9 cellular contexts compared by ENCODE assay signal in genomic region chr1:93178418-93178817, GRCh38. TPM values are rescaled to one million over a fixed set of nuclear protein-coding genes. Genes with fewer than 3 reads are reported as not detected.
DNase-seq lines count a peak whose midpoint lies in the region; ATAC-seq and TF ChIP-seq lines count a peak whose summit lies in the region.
"Had no signal": no experiment of that assay in that cellular context is flagged by ENCODE, and none has a peak within 500 bp of the region (broad histone marks: within the 10 kb centered on the region; RNA-seq: fewer than 3 reads in every experiment).

No MANE protein-coding gene starts in this region.

- H3F3A ChIP-seq in neural cell (ENCODE audit: insufficient read depth, low read length, poor library complexity, severe bottlenecking): no peaks in the 10 kb centered on the region

- peaks cover 36% of the 10 kb centered on the region for H3K4me1 ChIP-seq in CD4-positive, CD25-positive, alpha-beta regulatory T cell (ENCODE audit: control insufficient read depth, insufficient read depth, low read length, poor library complexity, severe bottlenecking)

- no peak for TF ChIP-seq EP300 in neural cell (conservative IDR thresholded peaks at IDR 0.05; ENCODE audit: poor library complexity, severe bottlenecking)

- H3K27me3 Mint-ChIP-seq in CD4-positive, CD25-positive, alpha-beta regulatory T cell: peaks cover 4% of the 10 kb centered on the region

- H3K4me2 ChIP-seq in neural cell (ENCODE audit: low read length): peak overlapping the region; percentile 20

- peaks cover 16% of the 10 kb centered on the region for H3K36me3 Mint-ChIP-seq in CD4-positive, CD25-positive, alpha-beta regulatory T cell

- H3K27ac Mint-ChIP-seq in CD4-positive, CD25-positive, alpha-beta regulatory T cell: peak overlapping the region; percentile 35 to 96 (median 77)

- no peaks in the 10 kb centered on the region for H4K20me1 ChIP-seq in neural cell (ENCODE audit: insufficient read depth)

- H2AFZ ChIP-seq in neural cell (ENCODE audit: low read depth, low read length): no peak overlapping the region

- no peaks in the 10 kb centered on the region for H3K9me3 Mint-ChIP-seq in CD4-positive, CD25-positive, alpha-beta regulatory T cell

- peak overlapping the region; percentile 97 for H3K4me3 ChIP-seq in CD4-positive, CD25-positive, alpha-beta regulatory T cell (ENCODE audit: low read depth, low read length)
- H3K4me3 ChIP-seq in coronary artery: peak overlapping the region; percentile 98
- peak overlapping the region; percentile 80 for H3K4me3 ChIP-seq in neural cell (ENCODE audit: low read length)

- H3K9me3 ChIP-seq in CD4-positive, CD25-positive, alpha-beta regulatory T cell (ENCODE audit: control insufficient read depth in 2 of 2, low read length in 2 of 2): no peaks in the 10 kb centered on the region
- no peaks in the 10 kb centered on the region for H3K9me3 ChIP-seq in neural cell (ENCODE audit: low read length)

- no peak for TF ChIP-seq CTCF in coronary artery (IDR thresholded peaks at IDR 0.05)
- no peak for TF ChIP-seq CTCF in neural cell (IDR thresholded peaks at IDR 0.05; ENCODE audit: poor library complexity, severe bottlenecking)
- no peak for TF ChIP-seq CTCF in GM13976 (IDR thresholded peaks at IDR 0.05; ENCODE audit: borderline replicate concordance, control extremely low read depth, extremely low read depth, insufficient read depth, missing control alignments)

- DNase-seq in CD4-positive, CD25-positive, alpha-beta regulatory T cell: no peak
- peak; percentile 36 for DNase-seq in M059J (ENCODE audit: low read depth)
- DNase-seq in coronary artery (ENCODE audit: low spot score): no peak
- no peak for DNase-seq in GM13976 (ENCODE audit: low spot score)
- DNase-seq in DMS114 treated with DMSO at 0.1 percent for 48 hours (lab: John Stamatoyannopoulos, UW; ENCODE audit: unreplicated experiment): no peak

- peaks cover 20% of the 10 kb centered on the region for H3K36me3 ChIP-seq in CD4-positive, CD25-positive, alpha-beta regulatory T cell (ENCODE audit: control insufficient read depth, insufficient read depth, low read length)
- no peaks in the 10 kb centered on the region for H3K36me3 ChIP-seq in neural cell (ENCODE audit: insufficient read depth, low read length)

- H3K4me3 Mint-ChIP-seq in CD4-positive, CD25-positive, alpha-beta regulatory T cell: peak overlapping the region; percentile 92 to 99 (median 93)

- H3K4me1 Mint-ChIP-seq in CD4-positive, CD25-positive, alpha-beta regulatory T cell: peaks cover 28 to 67% (median 48%) of the 10 kb centered on the region in 4 donors

- H3K9me2 ChIP-seq in neural cell (ENCODE audit: insufficient read depth, low read length): no peaks in the 10 kb centered on the region

- H3K79me2 ChIP-seq in neural cell (replicated peaks; ENCODE audit: insufficient read depth, low read length): peaks cover 25% of the 10 kb centered on the region

- H3K9ac ChIP-seq in neural cell (ENCODE audit: low read length): no peak overlapping the region

- no peaks in the 10 kb centered on the region for H3K27me3 ChIP-seq in CD4-positive, CD25-positive, alpha-beta regulatory T cell (ENCODE audit: control insufficient read depth, insufficient read depth, low read length)
- no peaks in the 10 kb centered on the region for H3K27me3 ChIP-seq in neural cell (ENCODE audit: insufficient read depth, low read depth, low read length)

- ATAC-seq in CD4-positive, CD25-positive, alpha-beta regulatory T cell (ENCODE audit: low read depth in 2 of 2): no peak
- ATAC-seq in GM21360 (IDR thresholded peaks at IDR 0.05; ENCODE audit: unreplicated experiment): no peak
- ATAC-seq in HG03469 (IDR thresholded peaks at IDR 0.05; ENCODE audit: unreplicated experiment): no peak
- ATAC-seq: activated CD4-positive, CD25-positive, alpha-beta regulatory T cell treated with anti-CD3 and anti-CD28 coated beads, Interleukin-2, amount 50 U/mL, for 24 hours had no signal

- in situ Hi-C loops in GM13976 (cut with MboI; ENCODE audit: low sequenced_read_pairs, unreplicated experiment): no loop called here

- no peak for TF ChIP-seq RAD21 in neural cell (conservative IDR thresholded peaks at IDR 0.05)

- H3K27ac ChIP-seq in CD4-positive, CD25-positive, alpha-beta regulatory T cell (ENCODE audit: insufficient read depth, low read length, poor library complexity, severe bottlenecking): no peak overlapping the region
- H3K27ac ChIP-seq in coronary artery (peak overlapping the region in 1 of 2 donors; percentile 11), neural cell (ENCODE audit: low read length) (no peak overlapping the region)

TF ChIP-seq in neural cell, 6 proteins besides CTCF, POLR2A, EP300 and RAD21:
- TF ChIP-seq MXI1 (conservative IDR thresholded peaks at IDR 0.05; ENCODE audit: poor library complexity, severe bottlenecking) (no peak), TAF1 (IDR thresholded peaks at IDR 0.05; ENCODE audit: low read depth) (no peak), EZH2 (IDR thresholded peaks at IDR 0.05; ENCODE audit: borderline replicate concordance, insufficient read depth, low read length, poor library complexity, severe bottlenecking) (no peak), SMC3 (conservative IDR thresholded peaks at IDR 0.05; ENCODE audit: poor library complexity) (no peak), POLR2AphosphoS5 (IDR thresholded peaks at IDR 0.05) (no peak), REST (IDR thresholded peaks at IDR 0.05; ENCODE audit: borderline replicate concordance) (no peak)

RNA-seq across cellular contexts. Expression of gene TMED5, which starts 1.8 kb away (rescaled TPM):
- 52.4 TPM for total RNA-seq in CD4-positive, CD25-positive, alpha-beta regulatory T cell
- 10 to 100 TPM; 30.6 to 38.4 (median 33.2) TPM for polyA plus RNA-seq in CD4-positive, CD25-positive, alpha-beta regulatory T cell
- 95.3 and 113 TPM in 2 replicates for total RNA-seq in M059J (2014; rRNA removed; shearing (Covaris generic))
- polyA plus RNA-seq in neural cell: 20.1 and 22.3 TPM in 2 replicates
- 29.2 and 38.7 TPM in 2 replicates for polyA minus RNA-seq in neural cell

RNA-seq across cellular contexts. Expression of gene CCDC18, which starts 2.1 kb away (rescaled TPM):
- 8.8 TPM for total RNA-seq in CD4-positive, CD25-positive, alpha-beta regulatory T cell
- 1 to 10 TPM; 3.6 to 5.3 (median 4.2) TPM for polyA plus RNA-seq in CD4-positive, CD25-positive, alpha-beta regulatory T cell
- total RNA-seq in M059J (2014; rRNA removed; shearing (Covaris generic)): 9.0 and 14.2 TPM in 2 replicates
- 4.9 and 5.7 TPM in 2 replicates for polyA plus RNA-seq in neural cell
- 10.5 and 11.7 TPM in 2 replicates for polyA minus RNA-seq in neural cell
